10 cellular contexts compared by ENCODE assay signal in the genomic region with DNA sequence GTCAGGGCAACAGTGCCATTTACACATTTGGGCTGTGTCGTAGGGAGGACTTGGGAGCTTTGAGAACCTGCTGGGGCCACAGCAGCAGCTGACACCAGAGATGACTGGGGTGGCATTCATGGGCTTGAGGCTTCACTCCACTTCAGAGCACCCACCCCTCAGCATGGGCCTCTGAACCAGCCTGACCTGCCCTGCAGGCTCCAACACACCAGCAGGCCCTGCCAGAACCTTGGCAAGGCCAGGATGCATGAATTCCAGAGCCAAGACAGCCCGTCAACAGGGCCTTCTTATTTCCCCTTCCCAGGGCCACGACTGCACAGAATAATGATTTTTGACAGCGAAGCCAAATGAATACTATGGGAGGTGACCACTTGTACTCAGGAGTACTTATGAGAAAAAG.
"Had no signal": no experiment of that assay in that cellular context is flagged by ENCODE, and none has a peak within 500 bp of the region (broad histone marks: within the 10 kb centered on the region; RNA-seq: fewer than 3 reads in every experiment).

No MANE protein-coding gene starts in this region.

- ATAC-seq: naive thymus-derived CD4-positive, alpha-beta T cell had no signal

- H3K9me3 Mint-ChIP-seq: naive thymus-derived CD4-positive, alpha-beta T cell; nephron progenitor cell had no signal

- H3K9me3 ChIP-seq: stomach had no signal

- H3K27me3 Mint-ChIP-seq: naive thymus-derived CD4-positive, alpha-beta T cell had no signal

- H3K4me3 Mint-ChIP-seq: naive thymus-derived CD4-positive, alpha-beta T cell; nephron progenitor cell had no signal

- H3K4me3 ChIP-seq: dorsolateral prefrontal cortex, stomach had no signal

- H3K27me3 ChIP-seq: dorsolateral prefrontal cortex, stomach had no signal

- H3K27ac Mint-ChIP-seq: naive thymus-derived CD4-positive, alpha-beta T cell; nephron progenitor cell had no signal

- H3K27ac ChIP-seq: dorsolateral prefrontal cortex, stomach had no signal

- DNase-seq: cortex of kidney; dorsolateral prefrontal cortex; effector CD8-positive, alpha-beta T cell; naive thymus-derived CD4-positive, alpha-beta T cell; nephron progenitor cell; posterior cingulate gyrus; small intestine; stimulated activated CD4-positive, alpha-beta T cell treated with anti-CD3 and anti-CD28 coated beads, Interleukin-12 subunit alpha, Interleukin-12 subunit beta, amount 100 ng/mL, for 4 hours; stimulated activated naive CD4-positive, alpha-beta T cell; stomach had no signal
